ENCODE assay signal across 31 cellular contexts in the genomic region with DNA sequence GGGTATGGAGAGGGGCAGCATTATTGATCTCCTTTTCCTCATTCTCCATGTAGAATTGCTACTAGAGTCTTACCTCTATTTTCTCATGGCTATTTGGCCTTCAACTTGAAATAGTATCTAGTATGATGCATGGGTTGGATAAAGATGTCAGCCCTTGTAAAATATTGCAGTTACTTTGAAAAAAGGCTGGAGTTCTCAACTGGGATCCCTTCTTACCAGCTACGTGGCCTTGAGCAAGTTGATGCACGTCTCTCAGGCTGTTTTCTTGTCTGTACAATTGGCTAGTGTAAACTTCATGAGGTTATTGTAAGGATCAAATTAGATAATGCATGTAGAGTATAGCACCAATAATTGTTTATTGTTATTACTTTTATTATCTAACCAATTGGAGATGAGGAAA. TPM values are rescaled to one million over a fixed set of nuclear protein-coding genes. Genes with fewer than 3 reads are reported as not detected.
"Had no signal": no experiment of that assay in that cellular context is flagged by ENCODE, and none has a peak within 500 bp of the region (broad histone marks: within the 10 kb centered on the region; RNA-seq: fewer than 3 reads in every experiment).

No MANE protein-coding gene starts in this region.

- H3K9ac ChIP-seq: neural progenitor cell, parathyroid adenoma had no signal

- H3K27me3 ChIP-seq: left lung, neural progenitor cell, right atrium auricular region, right lobe of liver, tibial nerve, uterus had no signal

- H3K9me3 ChIP-seq: left lung, lower lobe of right lung, neutrophil, right atrium auricular region, right lobe of liver, tibial nerve, uterus had no signal

- H3K27ac ChIP-seq: left lung, lower lobe of right lung, neural progenitor cell, neutrophil, parathyroid adenoma, right atrium auricular region, right lobe of liver, tibial nerve, uterus had no signal

- H3K4me1 ChIP-seq: left lung, lower lobe of right lung, neural progenitor cell, parathyroid adenoma, right atrium auricular region, right lobe of liver, tibial nerve, uterus had no signal

- ATAC-seq: left colon; left lung; natural killer cell; stimulated activated memory B cell treated with anti-CD40 and anti-IgM and Interleukin-4, amounts not matched to agents 10 μg/mL and 1 μg/mL and 100 μg/mL, for 72 hours; stimulated activated naive CD8-positive, alpha-beta T cell treated with anti-CD3 and anti-CD28 coated beads, Interleukin-15, amount 100 ng/mL, for 72 hours had no signal

- H3K36me3 ChIP-seq: left lung, lower lobe of right lung, neural progenitor cell, neutrophil, right atrium auricular region, right lobe of liver, uterus had no signal

- H3K4me3 ChIP-seq: left lung, lower lobe of right lung, neural progenitor cell, right atrium auricular region, right lobe of liver, smooth muscle cell, tibial nerve, uterus had no signal

- H3K79me2 ChIP-seq: parathyroid adenoma had no signal

- DNase-seq: hypothalamus; immature natural killer cell; kidney; left colon; left lung; lower lobe of right lung; mesendoderm; naive B cell; natural killer cell; nephron progenitor cell; occipital lobe; right lobe of liver; stimulated activated CD4-positive, alpha-beta T cell treated with anti-CD3 and anti-CD28 coated beads, Interleukin-1b, Interleukin-23, amount 100 ng/mL, for 48 hours; stimulated activated CD4-positive, alpha-beta T cell treated with anti-CD3 and anti-CD28 coated beads, Interleukin-2, amount 100 ng/mL, for 48 hours; stimulated activated CD4-positive, alpha-beta T cell treated with anti-CD3 and anti-CD28 coated beads, Interleukin-4, amount 100 ng/mL, for 4 hours; stimulated activated CD8-positive, alpha-beta memory T cell treated with anti-CD3 and anti-CD28 coated beads, Interleukin-4, amount 100 ng/mL, for 48 hours; stimulated activated naive CD4-positive, alpha-beta T cell treated with Interleukin-2 at 50 U/mL for 16 hours; stimulated activated naive CD8-positive, alpha-beta T cell treated with anti-CD3 and anti-CD28 coated beads, Interleukin-15, amount 100 ng/mL, for 72 hours; substantia nigra; uterus had no signal

- H2AFZ ChIP-seq: neural progenitor cell, parathyroid adenoma had no signal

- H3K4me2 ChIP-seq: neural progenitor cell, smooth muscle cell had no signal

RNA-seq across cellular contexts. Expression of a gene that starts 56.1 kb away (rescaled TPM):
- total RNA-seq: natural killer cell, occipital lobe, osteocyte, pulmonary artery endothelial cell, right lobe of liver, skeletal muscle tissue, temporal lobe had no signal
- polyA plus RNA-seq: immature natural killer cell had no signal
